ENCODE assay signal across 8 cellular contexts in the genomic region with DNA sequence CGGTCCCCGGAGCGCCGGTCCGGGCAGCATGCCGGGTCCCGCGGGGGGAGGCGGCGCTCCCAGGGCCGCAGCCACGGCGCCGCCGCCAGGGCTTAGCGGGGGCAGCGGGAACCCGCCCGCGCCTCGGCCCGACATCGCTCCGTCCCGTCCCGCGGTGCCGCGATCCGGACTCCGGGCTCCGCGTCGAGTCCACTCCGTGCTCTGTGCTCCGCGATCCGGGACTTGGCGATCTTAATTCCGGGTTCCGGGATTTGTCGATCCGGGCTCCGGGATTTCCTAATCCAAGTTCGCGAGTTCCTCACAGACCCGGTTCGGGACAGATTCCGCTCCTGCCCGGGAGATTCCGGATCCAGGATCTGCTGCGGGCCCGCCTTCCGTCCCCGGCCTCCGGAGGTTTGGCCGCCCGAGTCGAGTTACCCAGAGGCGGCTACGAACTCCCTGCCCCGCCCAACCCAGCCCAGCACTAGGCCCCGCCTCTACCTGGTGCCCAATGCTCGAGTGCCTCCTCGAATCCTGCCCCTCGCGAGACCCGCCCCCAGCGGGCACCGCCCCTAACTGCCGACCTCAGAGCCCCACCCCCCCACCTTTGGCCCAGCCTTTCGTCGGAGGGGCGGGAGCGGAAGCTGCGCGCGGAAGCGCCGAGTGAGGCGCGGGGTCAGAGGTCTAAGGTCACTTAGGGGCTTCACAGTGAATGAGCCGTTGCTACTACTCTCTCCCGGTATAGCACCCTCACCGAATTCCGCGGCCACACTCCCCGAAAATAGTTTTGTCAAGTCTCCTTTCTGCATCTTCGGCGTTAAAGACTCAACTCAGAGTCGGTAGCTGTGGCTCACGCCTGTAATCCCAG. TPM values are rescaled to one million over a fixed set of nuclear protein-coding genes. Genes with fewer than 3 reads are reported as not detected.
DNase-seq lines count a peak whose midpoint lies in the region; FAIRE-seq and TF ChIP-seq lines count a peak whose summit lies in the region.

A gene (minus strand): TSS at position 146 of the 847 bp plus-strand sequence. CDS start 11 bp downstream, at position 135.

- in situ Hi-C loops in SK-MEL-5 (cut with HindIII; ENCODE audit: low pct_unique_long_range_greater_than_20kb, low sequenced_read_pairs): no loop called here

- no peaks in the 10 kb centered on the region for H3K9me3 Mint-ChIP-seq in activated naive CD4-positive, alpha-beta T cell treated with anti-CD3 and anti-CD28 coated beads for 36 hours

- peaks cover 3% of the 10 kb centered on the region for H3K36me3 Mint-ChIP-seq in activated naive CD4-positive, alpha-beta T cell treated with anti-CD3 and anti-CD28 coated beads for 36 hours (ENCODE audit: low read depth)

- DNase-seq in GF-D8 (lab: John Stamatoyannopoulos, UW) (peak; percentile 92), HFF-Myc (ENCODE audit: extremely low read depth, low read depth) (peak; percentile 96), MV-4-11 (lab: John Stamatoyannopoulos, UW) (peak; percentile 98), SK-MEL-5 (ENCODE audit: low read depth, low spot score) (peak; percentile 98), frontal cortex (ENCODE audit: low spot score in 2 of 2) (peak; percentile 93 to 96), substantia nigra (lab: John Stamatoyannopoulos, UW) (peak; percentile 90 to 99 (median 98))
- DNase-seq in activated naive CD4-positive, alpha-beta T cell treated with anti-CD3 and anti-CD28 coated beads for 36 hours: peak; percentile 100

- no peaks in the 10 kb centered on the region for H3K36me3 ChIP-seq in neutrophil

- TF ChIP-seq CTCF in HFF-Myc (IDR thresholded peaks at IDR 0.05; ENCODE audit: low read depth, low read length, missing control alignments) (no peak), neutrophil (IDR thresholded peaks at IDR 0.05) (peak; percentile 52)

- H3K27me3 ChIP-seq in neutrophil: no peaks in the 10 kb centered on the region

- peak within 1 kb of the TSS; percentile 94 for H3K27ac Mint-ChIP-seq in activated naive CD4-positive, alpha-beta T cell treated with anti-CD3 and anti-CD28 coated beads for 36 hours

- peaks cover 45% of the 10 kb centered on the region in 2 experiments for H3K4me1 ChIP-seq in neutrophil (ENCODE audit: control insufficient read depth in 1 of 2, insufficient read depth in 1 of 2, low read depth in 1 of 2, low read length in 1 of 2)

- FAIRE-seq in frontal cortex (lab: Jason Lieb, UNC): no peak

- intact Hi-C loops in activated naive CD4-positive, alpha-beta T cell treated with anti-CD3 and anti-CD28 coated beads for 36 hours (cut with micrococcal nuclease): loop anchor here (1.0 to 2.0 kb wide), 8 partner anchors 15 to 302 kb away; a partner anchor contains a TSS

- H3K9me3 ChIP-seq in neutrophil: no peaks in the 10 kb centered on the region

- CTCF ChIA-PET in activated naive CD4-positive, alpha-beta T cell treated with anti-CD3 and anti-CD28 coated beads for 36 hours (lab: Charles Lee): interaction anchor here (1.5 to 1.6 kb wide), 3 partner anchors 8 to 17 kb away, joined by 4 to 14 read pairs (median 4); a partner anchor contains a TSS

- peak within 1 kb of the TSS; percentile 95 for H3K27ac ChIP-seq in neutrophil
- H3K27ac ChIP-seq in substantia nigra (ENCODE audit: low read depth, low read length, poor library complexity, severe bottlenecking): peak within 1 kb of the TSS; percentile 92

- peak within 1 kb of the TSS; percentile 77 for H3K4me3 ChIP-seq in HFF-Myc (replicated peaks; ENCODE audit: low read depth, low read length)
- peak within 1 kb of the TSS; percentile 89 to 92 for H3K4me3 ChIP-seq in neutrophil (ENCODE audit: low read depth in 1 of 2, low read length in 1 of 2)

- no peaks in the 10 kb centered on the region for H3K27me3 Mint-ChIP-seq in activated naive CD4-positive, alpha-beta T cell treated with anti-CD3 and anti-CD28 coated beads for 36 hours (ENCODE audit: low read depth)

- H3K4me3 Mint-ChIP-seq in activated naive CD4-positive, alpha-beta T cell treated with anti-CD3 and anti-CD28 coated beads for 36 hours: peak within 1 kb of the TSS; percentile 94

- H3K4me1 Mint-ChIP-seq in activated naive CD4-positive, alpha-beta T cell treated with anti-CD3 and anti-CD28 coated beads for 36 hours (ENCODE audit: low read depth): peaks cover 40% of the 10 kb centered on the region

RNA-seq across cellular contexts. Expression of the gene that starts here (rescaled TPM):
- 146 and 160 TPM in 2 replicates for total RNA-seq in SK-MEL-5 (2014; rRNA removed; shearing (Covaris generic))
- 140 and 163 TPM in 2 replicates for polyA plus RNA-seq in SK-MEL-5 (2015; cell fraction: cytosol; rRNA removed)
- polyA plus RNA-seq in SK-MEL-5 (2015; cell fraction: nucleus; rRNA removed): 142 and 192 TPM in 2 replicates
- 100 to 1,000 TPM in 1 of 2 experiments, 10 to 100 TPM in 1; 98.5 to 107 TPM for total RNA-seq in activated naive CD4-positive, alpha-beta T cell treated with anti-CD3 and anti-CD28 coated beads for 36 hours
- total RNA-seq in frontal cortex: 9.4 TPM

Comparison
In these comparisons a context has a peak if more than half of its experiments do, and no peak if none do; other contexts are left out.
1. Peak in every context shown above with its lines: DNase-seq, H3K4me3 ChIP-seq and H3K27ac ChIP-seq.